11 cellular contexts compared by ENCODE assay signal in the genomic region with DNA sequence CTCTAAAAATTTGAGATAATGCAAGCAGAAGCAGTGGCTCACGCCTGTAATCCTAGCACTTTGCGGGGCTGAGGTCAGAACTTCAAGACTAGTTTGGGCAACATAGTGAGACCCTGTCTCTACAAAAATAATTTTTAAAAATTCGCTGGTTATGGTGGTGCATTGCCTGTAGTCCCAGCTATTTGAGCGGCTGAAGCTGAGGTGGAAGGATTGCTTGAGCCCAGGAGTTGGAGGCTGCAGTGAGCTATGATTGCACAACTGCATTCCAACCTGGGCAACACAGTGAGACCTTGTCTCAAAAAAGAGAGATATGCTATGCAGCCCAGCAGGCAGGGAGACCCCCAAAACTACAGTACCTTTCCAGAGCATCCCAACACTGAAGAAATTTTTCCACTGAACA. TPM values are rescaled to one million over a fixed set of nuclear protein-coding genes. Genes with fewer than 3 reads are reported as not detected.
DNase-seq lines count a peak whose midpoint lies in the region; ATAC-seq, FAIRE-seq and TF ChIP-seq lines count a peak whose summit lies in the region.
"Had no signal": no experiment of that assay in that cellular context is flagged by ENCODE, and none has a peak within 500 bp of the region (broad histone marks: within the 10 kb centered on the region; RNA-seq: fewer than 3 reads in every experiment).

No MANE protein-coding gene starts in this region.

- H2AFZ ChIP-seq in H1 (ENCODE audit: low read length) (no peak overlapping the region), osteoblast (ENCODE audit: low read length) (no peak overlapping the region)

- CTCF ChIA-PET in H1 (lab: Charles Lee; ENCODE audit: partially characterized antibody): interaction anchor here (1.0 kb wide), 1 partner anchor 103 kb away, joined by 3 read pairs; no protein-coding TSS in a partner anchor

- POLR2A ChIA-PET in H1 (lab: Charles Lee; ENCODE audit: partially characterized antibody): interaction anchor here (0.9 to 7.4 kb wide), 3 partner anchors 12 to 39 kb away, joined by 3 to 129 read pairs (median 50); no protein-coding TSS in a partner anchor

- TF ChIP-seq CTCF in H1 (IDR thresholded peaks at IDR 0.05; ENCODE audit: control extremely low read depth in 1 of 3, insufficient read depth in 1 of 3, low read depth in 1 of 3, low read length in 3 of 3) (no peak), osteoblast (IDR thresholded peaks at IDR 0.05; ENCODE audit: extremely low read depth, low read depth, low read length) (no peak)

- H3K9me3 ChIP-seq in H1 (ENCODE audit: insufficient read depth in 2 of 2, low read depth in 1 of 2, low read length in 1 of 2) (no peaks in the 10 kb centered on the region), osteoblast (ENCODE audit: low read depth, low read length) (no peaks in the 10 kb centered on the region), small intestine (ENCODE audit: control insufficient read depth, low read depth) (no peaks in the 10 kb centered on the region)

- peaks cover 2 to 18% (median 8%) of the 10 kb centered on the region in 4 experiments; a peak in 5 of 7 replicates for H3K4me1 ChIP-seq in H1 (replicated peaks in 1 of 4; ENCODE audit: control insufficient read depth in 3 of 4, insufficient read depth in 4 of 4, low read length in 3 of 4)
- H3K4me1 ChIP-seq in osteoblast (ENCODE audit: insufficient read depth, low read length): peaks cover 21% of the 10 kb centered on the region
- H3K4me1 ChIP-seq in small intestine (ENCODE audit: control insufficient read depth in 2 of 2, insufficient read depth in 1 of 2, low read depth in 1 of 2, low read length in 1 of 2): peaks cover 0 to 2% of the 10 kb centered on the region in 2 donors

- no peak overlapping the region for H2AK5ac ChIP-seq in H1 (ENCODE audit: low read depth, low read length)

- H3K4ac ChIP-seq in H1 (replicated peaks; ENCODE audit: insufficient read length, low read depth, low read length): no peak overlapping the region

- no peak overlapping the region for H3K56ac ChIP-seq in H1 (replicated peaks; ENCODE audit: insufficient read length, low read depth, low read length)

- TF ChIP-seq EP300 in H1 (IDR thresholded peaks at IDR 0.05; ENCODE audit: borderline replicate concordance in 1 of 2, low read depth in 2 of 2, low read length in 2 of 2): no peak

- FAIRE-seq in GM12891 (lab: Jason Lieb, UNC) (peak; percentile 74), H1 (lab: Jason Lieb, UNC) (no peak), small intestine (lab: Jason Lieb, UNC) (no peak)

- 0 out of 2 replicates have a peak, but pooled peaks cover 3% of the 10 kb centered on the region for H3K79me1 ChIP-seq in H1 (ENCODE audit: low read depth, low read length)

- no peak overlapping the region for H2BK5ac ChIP-seq in H1 (ENCODE audit: low read depth, low read length)

- H3K4me2 ChIP-seq in H1 (ENCODE audit: insufficient read depth in 1 of 2, low read depth in 2 of 2, low read length in 2 of 2): peak overlapping the region; percentile 70 to 96
- H3K4me2 ChIP-seq in osteoblast (ENCODE audit: insufficient read depth, low read length): peak overlapping the region; percentile 20

- no peak overlapping the region for H3K27ac ChIP-seq in H1 (ENCODE audit: low read depth, low read length)
- H3K27ac ChIP-seq in osteoblast (ENCODE audit: low read depth, low read length): no peak overlapping the region
- H3K27ac ChIP-seq in small intestine (ENCODE audit: low read depth in 1 of 2, low read length in 1 of 2): peak overlapping the region in 1 of 2 donors; percentile 14

- H4K5ac ChIP-seq in H1 (ENCODE audit: insufficient read length, low read depth, low read length): no peak overlapping the region

- no peak for ATAC-seq in GM19455 (IDR thresholded peaks at IDR 0.05; ENCODE audit: unreplicated experiment)

- H4K20me1 ChIP-seq in H1 (replicated peaks in 1 of 2; ENCODE audit: control insufficient read depth in 1 of 2, insufficient read depth in 2 of 2, low read length in 2 of 2) (peaks cover 7 to 14% of the 10 kb centered on the region in 2 experiments), osteoblast (ENCODE audit: insufficient read depth, low read length) (no peaks in the 10 kb centered on the region)

- H3K79me2 ChIP-seq in H1 (ENCODE audit: control insufficient read depth in 1 of 2, insufficient read depth in 2 of 2, low read length in 2 of 2) (peaks cover 11 to 80% of the 10 kb centered on the region in 2 experiments), osteoblast (ENCODE audit: insufficient read depth, low read length) (peaks cover 14% of the 10 kb centered on the region)

- no peak overlapping the region for H4K8ac ChIP-seq in H1 (ENCODE audit: extremely low read depth, insufficient read depth, low read length)

- peak overlapping the region in 1 of 4 experiments; percentile 24; a peak in 1 of 7 replicates for H3K9ac ChIP-seq in H1 (replicated peaks in 1 of 4; ENCODE audit: extremely low read depth in 1 of 4, low read depth in 3 of 4, low read length in 3 of 4)

- H3K14ac ChIP-seq in H1 (ENCODE audit: insufficient read length): no peak overlapping the region

- H4K91ac ChIP-seq in H1 (replicated peaks; ENCODE audit: insufficient read length, low read length): no peak overlapping the region

- H3K36me3 ChIP-seq in H1 (ENCODE audit: control insufficient read depth in 2 of 4, insufficient read depth in 4 of 4, low read length in 3 of 4) (peaks cover 19 to 58% (median 34%) of the 10 kb centered on the region in 4 experiments; a peak in 7 of 8 replicates), osteoblast (ENCODE audit: insufficient read depth, low read length) (peaks cover 30% of the 10 kb centered on the region), small intestine (ENCODE audit: control insufficient read depth in 2 of 2, insufficient read depth in 2 of 2, low read length in 2 of 2) (peaks cover 4% of the 10 kb centered on the region in 2 donors)

- H3K27me3 ChIP-seq in H1 (replicated peaks in 1 of 4; ENCODE audit: control insufficient read depth in 3 of 4, extremely low read depth in 1 of 4, insufficient read depth in 3 of 4, low read length in 3 of 4) (no peaks in the 10 kb centered on the region), osteoblast (ENCODE audit: insufficient read depth, low read length) (no peaks in the 10 kb centered on the region), small intestine (ENCODE audit: control insufficient read depth in 2 of 2, insufficient read depth in 2 of 2, low read length in 2 of 2) (no peaks in the 10 kb centered on the region)

- H2BK15ac ChIP-seq in H1 (ENCODE audit: low read length): no peak overlapping the region

- no peak overlapping the region for H2BK12ac ChIP-seq in H1 (ENCODE audit: low read depth, low read length)

- TF ChIP-seq RAD21 in H1 (IDR thresholded peaks at IDR 0.05 in 1 of 2, conservative IDR thresholded peaks at IDR 0.05 in 1 of 2; ENCODE audit: low read depth in 2 of 2, low read length in 2 of 2): no peak

- H3K18ac ChIP-seq in H1 (ENCODE audit: extremely low read depth, low read length): no peak overlapping the region

- H2BK120ac ChIP-seq in H1 (replicated peaks; ENCODE audit: low read depth, low read length): no peak overlapping the region

- H3K23ac ChIP-seq in H1 (ENCODE audit: insufficient read length): no peak overlapping the region

- no peak overlapping the region for H2BK20ac ChIP-seq in H1 (ENCODE audit: low read length)

- WGBS in H1 (ENCODE audit: extremely low coverage in 1 of 2, insufficient coverage in 1 of 2, insufficient read length in 1 of 2, insufficient replicate concordance in 2 of 2, low coverage in 1 of 2, low lambda C conversion rate in 2 of 2, missing lambda C conversion rate in 1 of 2), 2 experiments: 57% methylated on average over 4 of the region's 4 CpGs; no CpG with 5 or more reads in 1 of the 2 experiments
- WGBS in small intestine, 3 donors: 62 to 81% (median 71%) methylated on average over 4 of the region's 4 CpGs

- DNase-seq in GM12891 (ENCODE audit: insufficient read length, low spot score) (no peak), OCI-M1 (lab: John Stamatoyannopoulos, UW) (peak; percentile 81), H1 (ENCODE audit: low read depth in 1 of 2, low spot score in 2 of 2) (no peak), osteoblast (ENCODE audit: insufficient read length, low spot score, missing footprints) (no peak), DMS 273 (lab: John Stamatoyannopoulos, UW; ENCODE audit: unreplicated experiment) (no peak), foreskin melanocyte (no peak), small intestine (no peak)
- DNase-seq: activated CD8-positive, alpha-beta memory T cell treated with anti-CD3 and anti-CD28 coated beads, Interleukin-2, amount 50 U/mL, for 4 hours; NCI-H510A; stimulated activated CD4-positive, alpha-beta T cell treated with anti-CD3 and anti-CD28 coated beads, Interleukin-4, amount 100 ng/mL, for 24 hours had no signal

- no peak; the same call in 1 of the 2 replicates for TF ChIP-seq POLR2A in GM12891 (IDR thresholded peaks at IDR 0.05; ENCODE audit: low read depth, low read length)
- TF ChIP-seq POLR2A in H1 (IDR thresholded peaks at IDR 0.05; ENCODE audit: control extremely low read depth in 1 of 2, low read depth in 2 of 2, low read length in 2 of 2): no peak

- H3K4me3 ChIP-seq in H1 (ENCODE audit: extremely low read depth in 1 of 4, insufficient read depth in 2 of 4, low read depth in 3 of 4, low read length in 4 of 4) (peak overlapping the region; percentile 8 to 93 (median 76); a peak in 7 of 8 replicates), osteoblast (ENCODE audit: insufficient read depth, low read length) (no peak overlapping the region), small intestine (ENCODE audit: low read depth in 1 of 2, low read length in 2 of 2) (no peak overlapping the region)

- peaks cover 10% of the 10 kb centered on the region for H3K23me2 ChIP-seq in H1 (ENCODE audit: low read depth, low read length)

TF ChIP-seq in GM12891, 5 proteins besides CTCF, POLR2A, EP300 and RAD21:
- TF ChIP-seq PAX5 (IDR thresholded peaks at IDR 0.05; ENCODE audit: insufficient read depth, low read length, severe bottlenecking): no peak
TF ChIP-seq in GM12891: peak in this region for 0.

TF ChIP-seq in H1, 55 proteins besides CTCF, POLR2A, EP300 and RAD21:
- peak; percentile 85 for TF ChIP-seq CEBPB (IDR thresholded peaks at IDR 0.05; ENCODE audit: low read depth, low read length)
- no peak for TF ChIP-seq CBX8 (IDR thresholded peaks at IDR 0.05; ENCODE audit: borderline replicate concordance, low read depth, low read length)

RNA-seq across cellular contexts. Expression of a gene that starts 2.3 kb away (rescaled TPM):
- polyA plus RNA-seq in GM12891 (2012; ENCODE audit: low read depth, missing spikeins): 254 TPM
- total RNA-seq in H1 (2021; fragmentation: NEBNext Ultra II Directional; extraction: Animal tissue kit (Norgen Biotek cat#: 25700)): 362 and 369 TPM in 2 replicates
- 225 and 347 TPM in 2 replicates for polyA plus RNA-seq in H1 (2011; rRNA removed)
- 320 TPM for polyA plus RNA-seq in H1 (2011; cell fraction: cytosol; rRNA removed)
- 200 TPM for polyA plus RNA-seq in H1 (2011; cell fraction: nucleus; rRNA removed)
- polyA plus RNA-seq in H1 (2012, experiment 1 of 2): 345 to 487 TPM (median 367 TPM) in 4 replicates
- 182 TPM for polyA plus RNA-seq in H1 (2012, experiment 2 of 2)
- 653 TPM for polyA plus RNA-seq in H1 (2013, experiment 1 of 2)
- polyA plus RNA-seq in H1 (2013, experiment 2 of 2): 644 TPM
- polyA minus RNA-seq in H1 (2011; rRNA and poly(A)+ RNA removed): 275 and 478 TPM in 2 replicates
- polyA minus RNA-seq in H1 (2011; cell fraction: cytosol; rRNA and poly(A)+ RNA removed): 318 TPM
- 435 TPM for polyA minus RNA-seq in H1 (2011; cell fraction: nucleus; rRNA and poly(A)+ RNA removed)
- 23.5 and 25.9 TPM in 2 replicates for total RNA-seq in osteoblast
- polyA plus RNA-seq in small intestine: 10 to 100 TPM; 16.1 to 72.6 (median 24.6) TPM

Comparison
In these comparisons a context has a peak if more than half of its experiments do, and no peak if none do; other contexts are left out.
1. H3K4me3 ChIP-seq: peak in H1 (4 of 4); none in osteoblast (single experiment) and small intestine (0 of 2).
2. RNA of a gene that starts 2.3 kb away (total RNA-seq): 362 to 369 TPM in H1; 23.5 to 25.9 TPM in osteoblast; every median in the first group is over 10 times any median in the second.